Comparison of ENCODE assay signal across 2 cellular contexts in genomic region chrX:133991057-133991456, GRCh38. TPM values are rescaled to one million over a fixed set of nuclear protein-coding genes. Genes with fewer than 3 reads are reported as not detected.
"Had no signal": no experiment of that assay in that cellular context is flagged by ENCODE, and none has a peak within 500 bp of the region (broad histone marks: within the 10 kb centered on the region; RNA-seq: fewer than 3 reads in every experiment).

No MANE protein-coding gene starts in this region.

RNA-seq across cellular contexts. Expression of gene GPC3, which starts 5.7 kb away (rescaled TPM):
- total RNA-seq: GM23248, HFFc6 had no signal
- polyA plus RNA-seq: GM23248 had no signal
